In the genomic region with DNA sequence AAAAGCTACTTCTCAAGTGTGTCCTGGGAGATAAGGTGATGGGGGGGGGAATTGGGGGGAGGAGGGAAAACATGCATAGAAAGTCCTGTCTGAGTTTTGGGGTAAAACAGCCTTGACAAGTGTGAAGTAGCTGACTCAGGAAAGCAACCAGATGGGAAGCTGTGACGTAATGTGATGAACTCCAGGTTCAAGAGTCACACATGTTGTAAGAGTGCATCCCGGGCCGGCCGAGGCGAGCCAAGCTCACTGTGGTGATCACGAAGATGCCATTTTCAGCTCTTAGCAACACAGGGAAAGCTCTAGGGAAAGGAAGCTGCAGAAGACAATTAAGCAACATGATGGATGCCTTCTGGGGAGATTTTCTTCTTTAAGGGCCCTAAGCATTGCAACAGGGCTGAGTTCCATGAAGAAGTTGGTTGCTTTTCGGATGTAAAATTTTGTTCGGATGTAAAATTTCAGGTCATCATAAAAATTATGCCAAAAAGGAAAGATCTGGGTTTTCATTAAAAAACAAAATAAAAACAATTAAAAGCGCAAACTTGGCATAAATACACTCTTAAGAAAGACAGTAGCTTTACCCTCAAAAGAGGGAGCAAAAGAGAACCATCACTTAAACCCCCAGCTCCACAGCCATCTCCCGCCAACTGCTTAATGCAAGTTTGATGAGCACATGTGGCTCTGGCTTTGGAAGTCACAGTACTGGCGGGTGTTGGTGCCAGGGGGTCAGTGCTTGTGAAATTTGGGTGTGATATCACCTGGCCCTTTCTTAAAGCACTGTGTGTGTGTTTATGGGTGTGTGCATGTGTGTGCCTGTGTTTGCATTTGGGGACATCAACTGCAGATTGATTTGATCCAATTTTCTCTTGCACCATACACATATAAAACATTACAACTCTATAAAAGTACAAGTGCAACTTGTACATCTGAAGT, we compare ENCODE assay signal across 14 cellular contexts. TPM values are rescaled to one million over a fixed set of nuclear protein-coding genes. Genes with fewer than 3 reads are reported as not detected.
DNase-seq lines count a peak whose midpoint lies in the region; ATAC-seq and TF ChIP-seq lines count a peak whose summit lies in the region.
"Had no signal": no experiment of that assay in that cellular context is flagged by ENCODE, and none has a peak within 500 bp of the region (broad histone marks: within the 10 kb centered on the region; RNA-seq: fewer than 3 reads in every experiment).

No MANE protein-coding gene starts in this region.

- POLR2A ChIA-PET in A673 (lab: Charles Lee; ENCODE audit: low non-redundant PET), result interaction anchor here (1.1 kb wide), 1 partner anchor 219 kb away, joined by 5 read pairs; no protein-coding TSS in a partner anchor

- no peaks in the 10 kb centered on the region for H3K9me3 ChIP-seq in A673 (ENCODE audit: low read depth, low read length, poor library complexity, severe bottlenecking)
- no peaks in the 10 kb centered on the region for H3K9me3 ChIP-seq in adrenal gland (replicated peaks in 1 of 3)
- H3K9me3 ChIP-seq: ascending aorta, BE2C had no signal

- no peaks in the 10 kb centered on the region for H3K27me3 ChIP-seq in A673 (replicated peaks; ENCODE audit: insufficient read depth, low read depth, low read length, poor library complexity)
- H3K27me3 ChIP-seq in adrenal gland, result no peaks in the 10 kb centered on the region
- H3K27me3 ChIP-seq in GM23338 (ENCODE audit: insufficient read depth), result no peaks in the 10 kb centered on the region
- H3K27me3 ChIP-seq: ascending aorta, BE2C had no signal

- H3K9me2 ChIP-seq in GM23338 (ENCODE audit: insufficient read depth), result no peaks in the 10 kb centered on the region

- peaks cover 22% of the 10 kb centered on the region for H3K36me3 ChIP-seq in A673 (ENCODE audit: insufficient read depth, low read length, poor library complexity, severe bottlenecking)
- H3K36me3 ChIP-seq in adrenal gland (replicated peaks in 1 of 2), result peaks cover 0 to 11% of the 10 kb centered on the region in 2 donors
- H3K36me3 ChIP-seq in GM23338 (ENCODE audit: insufficient read depth), result no peaks in the 10 kb centered on the region

- ATAC-seq in left colon, result peak; percentile 21
- ATAC-seq in HG03571 (IDR thresholded peaks at IDR 0.05; ENCODE audit: unreplicated experiment), result no peak
- ATAC-seq in GM23338, result no peak
- no peak for ATAC-seq in GM21619 (IDR thresholded peaks at IDR 0.05; ENCODE audit: unreplicated experiment)
- ATAC-seq: activated T-helper 17 cell treated with anti-CD3 and anti-CD28 coated beads, Interleukin-2, amount 50 U/mL, for 72 hours; stimulated activated naive B cell treated with anti-CD40 and anti-IgM and Interleukin-4, amounts not matched to agents 10 μg/mL and 1 μg/mL and 100 μg/mL, for 72 hours had no signal

- peaks cover 18% of the 10 kb centered on the region; the same call in 1 of the 2 replicates for H4K20me1 ChIP-seq in GM23338 (replicated peaks; ENCODE audit: insufficient read depth)

- H3K27ac ChIP-seq in A673 (ENCODE audit: low read depth, low read length, poor library complexity, severe bottlenecking), result no peak overlapping the region
- H3K27ac ChIP-seq in adrenal gland, result no peak overlapping the region
- H3K27ac ChIP-seq in GM23338 (ENCODE audit: low read depth), result no peak overlapping the region
- H3K27ac ChIP-seq: ascending aorta had no signal

- H3K4me3 Mint-ChIP-seq in GM23338, result no peak overlapping the region
- H3K4me3 Mint-ChIP-seq: activated T-helper 17 cell treated with anti-CD3 and anti-CD28 coated beads, Interleukin-2, amount 50 U/mL, for 72 hours had no signal

- H2AFZ ChIP-seq in GM23338, result no peak overlapping the region

- TF ChIP-seq CTCF in A673 (conservative IDR thresholded peaks at IDR 0.05; ENCODE audit: low read depth, low read length) (no peak), adrenal gland (IDR thresholded peaks at IDR 0.05) (no peak), GM23338 (conservative IDR thresholded peaks at IDR 0.05; ENCODE audit: low read depth in 2 of 2) (no peak)

- H3K79me2 ChIP-seq in GM23338 (replicated peaks; ENCODE audit: insufficient read depth), result peaks cover 22% of the 10 kb centered on the region

- DNase-seq in A673 (ENCODE audit: low spot score), result no peak
- peak; percentile 78 for DNase-seq in HCEC 1CT
- DNase-seq in adrenal gland, result peak in 5 of 7 donors; percentile 37 to 80 (median 58)
- no peak for DNase-seq in left colon
- no peak for DNase-seq in GM23338 (ENCODE audit: low spot score)
- no peak for DNase-seq in UCSD-AML1 (lab: John Stamatoyannopoulos, UW; ENCODE audit: unreplicated experiment)
- DNase-seq: activated CD4-positive, alpha-beta T cell treated with anti-CD3 and anti-CD28 coated beads for 48 hours; BE2C; stimulated activated CD4-positive, alpha-beta T cell treated with anti-CD3 and anti-CD28 coated beads, Interleukin-4, amount 100 ng/mL, for 4 hours; stimulated activated naive B cell treated with anti-CD40 and anti-IgM and Interleukin-4, amounts not matched to agents 10 μg/mL and 1 μg/mL and 100 μg/mL, for 72 hours had no signal

- TF ChIP-seq POLR2A in adrenal gland (IDR thresholded peaks at IDR 0.05), result no peak

- H3K9me3 Mint-ChIP-seq in GM23338, result no peaks in the 10 kb centered on the region
- H3K9me3 Mint-ChIP-seq: activated T-helper 17 cell treated with anti-CD3 and anti-CD28 coated beads, Interleukin-2, amount 50 U/mL, for 72 hours; stimulated activated naive B cell treated with anti-CD40 and anti-IgM and Interleukin-4, amounts not matched to agents 10 μg/mL and 1 μg/mL and 100 μg/mL, for 72 hours had no signal

- CTCF ChIA-PET in A673 (lab: Charles Lee), result no interaction called here

- intact Hi-C loops in A673 (cut with micrococcal nuclease; ENCODE audit: unreplicated experiment), result no loop called here
- intact Hi-C loops in adrenal gland (cut with DNase I), result no loop called here
- intact Hi-C loops in left colon (cut with DNase I, micrococcal nuclease), result no loop called here

- 69 to 79% (median 78%) methylated on average over 11 of the region's 11 CpGs for WGBS in adrenal gland, 4 donors

- H3K27me3 Mint-ChIP-seq in GM23338 (ENCODE audit: insufficient read depth, low read depth, poor library complexity), result peaks cover 6% of the 10 kb centered on the region
- H3K27me3 Mint-ChIP-seq: activated T-helper 17 cell treated with anti-CD3 and anti-CD28 coated beads, Interleukin-2, amount 50 U/mL, for 72 hours; stimulated activated naive B cell treated with anti-CD40 and anti-IgM and Interleukin-4, amounts not matched to agents 10 μg/mL and 1 μg/mL and 100 μg/mL, for 72 hours had no signal

- no peaks in the 10 kb centered on the region for H3F3A ChIP-seq in GM23338 (replicated peaks; ENCODE audit: low read depth)

- no peak overlapping the region for H3K27ac Mint-ChIP-seq in GM23338
- H3K27ac Mint-ChIP-seq: activated T-helper 17 cell treated with anti-CD3 and anti-CD28 coated beads, Interleukin-2, amount 50 U/mL, for 72 hours had no signal

- H3K36me3 Mint-ChIP-seq in GM23338 (ENCODE audit: low read depth), result peaks cover 15% of the 10 kb centered on the region

- H3K4me3 ChIP-seq in A673 (ENCODE audit: low read depth, low read length, poor library complexity, severe bottlenecking) (no peak overlapping the region), adrenal gland (no peak overlapping the region), GM23338 (no peak overlapping the region)
- H3K4me3 ChIP-seq: ascending aorta had no signal

- TSS peak; percentile 6 for BruUV-seq in A673 (replicated peaks; lab: Mats Ljungman, UMichigan)

- no peak overlapping the region for H3K4me2 ChIP-seq in GM23338

- H3K4me1 ChIP-seq in A673 (ENCODE audit: insufficient read depth, low read length, poor library complexity, severe bottlenecking) (peaks cover 38% of the 10 kb centered on the region), adrenal gland (replicated peaks in 1 of 2) (peaks cover 8 to 16% of the 10 kb centered on the region in 2 donors), GM23338 (ENCODE audit: insufficient read depth) (peaks cover 35% of the 10 kb centered on the region)
- H3K4me1 ChIP-seq: ascending aorta had no signal

- H3K4me1 Mint-ChIP-seq in GM23338, result peaks cover 42% of the 10 kb centered on the region

TF ChIP-seq in GM23338, 12 proteins besides CTCF, POLR2A, EP300 and RAD21:
- no peak for TF ChIP-seq POLR2AphosphoS5 (IDR thresholded peaks at IDR 0.05; ENCODE audit: low read depth)
- TF ChIP-seq ZNF331 (CRISPR knock-in tag; IDR thresholded peaks at IDR 0.05; ENCODE audit: low read depth), result no peak

RNA-seq across cellular contexts. Expression of gene SERTAD2, which starts 19.1 kb away (rescaled TPM):
- total RNA-seq in A673 (2021), result 20.8 and 22.2 TPM in 2 replicates
- 10 to 100 TPM in 6 of 8 donors, 1 to 10 TPM in 2; 6.5 to 15.8 (median 13.0) TPM for total RNA-seq in adrenal gland
- 10 to 100 TPM in 1 of 3 donors, 1 to 10 TPM in 2; 5.1 to 18.3 (median 9.5) TPM for polyA plus RNA-seq in adrenal gland
- total RNA-seq in left colon, result 10 to 100 TPM; 16.0 to 20.5 TPM
- total RNA-seq in GM23338 (2014; rRNA removed; shearing (Covaris generic)), result 6.2 and 6.6 TPM in 2 replicates
- polyA plus RNA-seq in GM23338 (2016; fragmentation: Nextera tagmentation; extraction: Ambion mirVana), result 6.4 and 6.7 TPM in 2 replicates

Comparison
In these comparisons a context has a peak if more than half of its experiments do, and no peak if none do; other contexts are left out.
1. DNase-seq: peak in HCEC 1CT (single experiment) and adrenal gland (5 of 7); none in A673 (single experiment), left colon (0 of 2), GM23338 (single experiment) and UCSD-AML1 (single experiment).